ENCODE assay signal across 1 cellular context in genomic region chr12:2344892-2345291, GRCh38.
TF ChIP-seq lines count a peak whose summit lies in the region.

No MANE protein-coding gene starts in this region.

TF ChIP-seq in GM23338, 12 proteins besides CTCF, POLR2A, EP300 and RAD21 (continued from another document):
- TF ChIP-seq ZNF462 (CRISPR knock-in tag; IDR thresholded peaks at IDR 0.05) (no peak), NANOG (IDR thresholded peaks at IDR 0.05; ENCODE audit: borderline replicate concordance) (no peak), POLR2AphosphoS5 (IDR thresholded peaks at IDR 0.05; ENCODE audit: low read depth) (no peak), ETS1 (IDR thresholded peaks at IDR 0.05) (no peak), ZNF114 (CRISPR knock-in tag; IDR thresholded peaks at IDR 0.05) (no peak), STAT1 (IDR thresholded peaks at IDR 0.05; ENCODE audit: unreplicated experiment) (no peak), EZH2 (IDR thresholded peaks at IDR 0.05; ENCODE audit: low read depth, unreplicated experiment) (no peak), CREB1 (CRISPR knock-in tag; IDR thresholded peaks at IDR 0.05; ENCODE audit: low read depth) (no peak), REST (IDR thresholded peaks at IDR 0.05; ENCODE audit: unreplicated experiment) (no peak), ZNF331 (CRISPR knock-in tag; IDR thresholded peaks at IDR 0.05; ENCODE audit: low read depth) (no peak)
